Comparison of ENCODE assay signal across 12 cellular contexts in the genomic region with DNA sequence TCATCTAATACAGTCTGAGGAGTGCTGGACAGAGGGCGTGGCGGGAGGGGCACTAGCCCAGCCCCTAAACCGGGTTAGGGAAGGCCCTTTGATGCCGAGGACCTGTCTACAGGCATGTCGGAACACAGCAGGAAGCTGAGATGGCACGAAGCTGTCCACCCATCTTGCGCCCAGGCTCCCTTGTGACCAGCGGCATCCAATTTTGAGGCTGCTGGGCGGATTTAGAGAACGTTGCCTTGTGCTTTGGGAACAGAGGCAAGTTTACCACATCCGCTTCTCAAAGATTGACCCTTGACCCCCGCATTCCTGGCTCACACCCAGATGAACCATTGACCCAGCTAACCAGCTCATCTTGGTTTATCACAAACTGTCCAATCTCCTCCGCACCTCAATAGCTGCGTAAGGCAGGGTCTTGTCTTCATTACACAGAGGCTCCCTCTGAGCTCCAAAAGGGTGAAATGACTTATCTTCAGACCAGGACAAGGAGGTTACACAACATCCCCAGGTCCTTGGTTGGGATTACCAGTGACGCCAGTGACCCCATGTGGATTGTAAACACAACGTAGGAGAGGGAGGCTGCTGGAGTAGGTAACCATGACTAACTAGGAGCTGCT. TPM values are rescaled to one million over a fixed set of nuclear protein-coding genes. Genes with fewer than 3 reads are reported as not detected.
DNase-seq lines count a peak whose midpoint lies in the region; ATAC-seq, FAIRE-seq and TF ChIP-seq lines count a peak whose summit lies in the region.
"Had no signal": no experiment of that assay in that cellular context is flagged by ENCODE, and none has a peak within 500 bp of the region (broad histone marks: within the 10 kb centered on the region; RNA-seq: fewer than 3 reads in every experiment).

No MANE protein-coding gene starts in this region.

- H3K27ac ChIP-seq in K562 (ENCODE audit: extremely low read depth, low read depth, low read length) (peak overlapping the region; percentile 32; the same call in 2 of the 3 replicates), testis (no peak overlapping the region)
- H3K27ac ChIP-seq: thoracic aorta had no signal

- TF ChIP-seq CTCF in K562 (IDR thresholded peaks at IDR 0.05 in 2 of 3, conservative IDR thresholded peaks at IDR 0.05 in 1 of 3; ENCODE audit: insufficient read depth in 2 of 3, low read depth in 1 of 3, low read length in 3 of 3) (peak; percentile 52 to 67 (median 55)), testis (IDR thresholded peaks at IDR 0.05) (no peak)

- peak; percentile 63 to 84 for TF ChIP-seq RAD21 in K562 (CRISPR knock-in tag; conservative IDR thresholded peaks at IDR 0.05 in 1 of 2, IDR thresholded peaks at IDR 0.05 in 1 of 2)

- peak overlapping the region; percentile 52 for H2AFZ ChIP-seq in K562 (ENCODE audit: low read depth, low read length)

- intact Hi-C loops in K562 (cut with micrococcal nuclease), result loop anchor here (5.0 kb wide), 1 partner anchor 67 kb away; no protein-coding TSS in a partner anchor
- intact Hi-C loops in testis (cut with DNase I; ENCODE audit: low total_unique reads), result no loop called here

- H3K27me3 ChIP-seq in K562 (ENCODE audit: control insufficient read depth in 2 of 2, insufficient read depth in 2 of 2, low read length in 2 of 2) (no peaks in the 10 kb centered on the region), testis (no peaks in the 10 kb centered on the region)

- CTCF ChIA-PET in K562 (lab: Yijun Ruan, JAX; ENCODE audit: low intra/inter-chr PET ratio), result no interaction called here

- WGBS in K562 (ENCODE audit: insufficient coverage, low coverage, missing lambda C conversion rate), result 13% methylated on average over 15 of the region's 16 CpGs
- 88 to 89% methylated on average over 16 of the region's 16 CpGs for WGBS in testis, 2 donors

- peak; percentile 99 for FAIRE-seq in K562 (lab: Jason Lieb, UNC)

- no peaks in the 10 kb centered on the region for H3K9me3 ChIP-seq in K562 (replicated peaks; ENCODE audit: control insufficient read depth, insufficient read depth, low read depth, low read length)
- H3K9me3 ChIP-seq in testis, result no peaks in the 10 kb centered on the region
- H3K9me3 ChIP-seq: thoracic aorta had no signal

- H3K4me2 ChIP-seq in K562 (ENCODE audit: insufficient read depth, low read length), result peak overlapping the region; percentile 54

- peak; percentile 88 for ATAC-seq in K562
- ATAC-seq in left lobe of liver, result peak; percentile 36
- ATAC-seq in HG02884 (IDR thresholded peaks at IDR 0.05; ENCODE audit: unreplicated experiment), result no peak

- H3K9ac ChIP-seq in K562 (ENCODE audit: insufficient read depth in 1 of 2, low read depth in 2 of 2, low read length in 2 of 2), result peak overlapping the region in 1 of 2 experiments; percentile 68; a peak in 1 of 4 replicates

- peak; percentile 45 for DNase-seq in EH (ENCODE audit: low read depth)
- peak; percentile 82 for DNase-seq in HuH-7.5 (ENCODE audit: low spot score)
- DNase-seq in K562 (ENCODE audit: extremely low read depth in 1 of 4, low spot score in 3 of 4), result peak; percentile 65 to 92 (median 80)
- DNase-seq in left lobe of liver (ENCODE audit: low spot score), result peak; percentile 81
- no peak for DNase-seq in testis
- no peak for DNase-seq in NCI-H1694 (lab: John Stamatoyannopoulos, UW)
- DNase-seq in iPS-NIHi7 (ENCODE audit: extremely low spot score), result no peak
- DNase-seq: activated T-cell treated with anti-CD3 and anti-CD28 coated beads for 4 hours, midbrain, SIG-M5 had no signal

- no TSS peak for BruUV-seq in K562 (replicated peaks; lab: Mats Ljungman, UMichigan)

- no peaks in the 10 kb centered on the region for H3K9me1 ChIP-seq in K562 (ENCODE audit: control insufficient read depth, insufficient read depth, low read length)

- H3K79me2 ChIP-seq in K562 (ENCODE audit: control insufficient read depth, insufficient read depth, low read length), result no peaks in the 10 kb centered on the region

- H3K36me3 ChIP-seq in K562 (ENCODE audit: control insufficient read depth, insufficient read depth, low read length), result no peaks in the 10 kb centered on the region
- H3K36me3 ChIP-seq in testis (ENCODE audit: low read depth, missing control alignments), result no peaks in the 10 kb centered on the region
- H3K36me3 ChIP-seq: thoracic aorta had no signal

- POLR2A ChIA-PET in K562 (lab: Yijun Ruan, JAX), result interaction anchor here (0.6 to 1.9 kb wide), 5 partner anchors 11 to 471 kb away, joined by 3 to 10 read pairs (median 3); no protein-coding TSS in a partner anchor

- in situ Hi-C loops in K562 (cut with MboI), result no loop called here

- H4K20me1 ChIP-seq in K562 (replicated peaks; ENCODE audit: control insufficient read depth, insufficient read depth, low read length), result no peaks in the 10 kb centered on the region

- H3K4me1 ChIP-seq in K562 (replicated peaks in 1 of 2; ENCODE audit: control insufficient read depth in 2 of 2, insufficient read depth in 2 of 2, low read length in 2 of 2), result peaks cover 53 to 55% of the 10 kb centered on the region in 2 experiments
- peaks cover 46% of the 10 kb centered on the region for H3K4me1 ChIP-seq in testis

- peak; percentile 62; the same call in 1 of the 2 replicates for TF ChIP-seq EP300 in K562 (IDR thresholded peaks at IDR 0.05; ENCODE audit: low read length)

- no peak for TF ChIP-seq POLR2A in K562 (conservative IDR thresholded peaks at IDR 0.05)
- TF ChIP-seq POLR2A in testis (IDR thresholded peaks at IDR 0.05), result no peak

- H3K4me3 ChIP-seq in K562, result no peak overlapping the region
- no peak overlapping the region for H3K4me3 ChIP-seq in testis
- H3K4me3 ChIP-seq: thoracic aorta had no signal

TF ChIP-seq in K562, 482 proteins besides CTCF, POLR2A, EP300 and RAD21 (continues in another document):
- TF ChIP-seq FOXA3 (CRISPR knock-in tag; conservative IDR thresholded peaks at IDR 0.05 in 1 of 2, IDR thresholded peaks at IDR 0.05 in 1 of 2), result peak in 1 of 2 experiments; percentile 93; a peak in 3 of 4 replicates

RNA-seq across cellular contexts. Expression of gene FAM83F, which starts 4.5 kb away (rescaled TPM):
- total RNA-seq in K562 (2011; cell fraction: chromatin; rRNA removed; ENCODE audit: low replicate concordance), result 0.04 and 0.25 TPM in 2 replicates
- total RNA-seq in K562 (2011; cell fraction: nucleolus; rRNA removed), result under 0.01 and 0.17 TPM in 2 replicates
- total RNA-seq in K562 (2011; cell fraction: nucleoplasm; rRNA removed), result 0.07 and 0.15 TPM in 2 replicates
- total RNA-seq in K562 (2014; rRNA removed) (0.04 and 0.05 TPM in 2 replicates), K562 (2014; rRNA removed; fragmentation: Illumina TruSeq; extraction: Trizol) (0.03 and 0.04 TPM in 2 replicates), K562 (2015; rRNA removed; fragmentation: Illumina TruSeq; extraction: Trizol) (under 0.01 and 0.04 TPM in 2 replicates), K562 (2021) (0.07 and 0.13 TPM in 2 replicates), left lobe of liver (6.6 TPM), testis (10 to 100 TPM; 30.2 to 41.1 TPM)
- polyA plus RNA-seq in K562 (2011; rRNA removed) (0.03 and 0.10 TPM in 2 replicates), K562 (2014; fragmentation: Illumina TruSeq; extraction: Trizol) (0.03 TPM in 1 of 2 replicates, not detected in the other), K562 (2014; fragmentation: Nextera tagmentation; extraction: Ambion mirVana) (under 1 TPM in 1 of 2 experiments, not detected in 1; 0.01 TPM), K562 (2014; rRNA removed) (0.04 and 0.05 TPM in 2 replicates), testis (ENCODE audit: insufficient read depth, low read depth, low replicate concordance) (57.7 TPM)
- polyA plus RNA-seq in K562 (2011; cell fraction: cytosol; rRNA removed), result 0.01 and 0.03 TPM in 2 replicates
- 0.03 and 0.18 TPM in 2 replicates for polyA plus RNA-seq in K562 (2011; cell fraction: nucleus; rRNA removed)
- 0.01 and 0.07 TPM in 2 replicates for polyA plus RNA-seq in K562 (2012)
- polyA minus RNA-seq in K562 (2011; rRNA and poly(A)+ RNA removed), result 0.06 and 0.07 TPM in 2 replicates
- polyA minus RNA-seq in K562 (2011; cell fraction: cytosol; rRNA and poly(A)+ RNA removed), result not detected in 2 replicates
- polyA minus RNA-seq in K562 (2011; cell fraction: nucleus; rRNA and poly(A)+ RNA removed), result 0.11 and 0.67 TPM in 2 replicates

RNA-seq across cellular contexts. Expression of gene TMA7B, which starts 39.1 kb away (rescaled TPM):
- 16.1 and 33.1 TPM in 2 replicates for total RNA-seq in K562 (2011; cell fraction: chromatin; rRNA removed; ENCODE audit: low replicate concordance)
- 8.2 and 8.4 TPM in 2 replicates for total RNA-seq in K562 (2011; cell fraction: nucleolus; rRNA removed)
- total RNA-seq in K562 (2011; cell fraction: nucleoplasm; rRNA removed), result 15.8 and 17.9 TPM in 2 replicates
- total RNA-seq in K562 (2014; rRNA removed) (12.0 and 14.2 TPM in 2 replicates), K562 (2014; rRNA removed; fragmentation: Illumina TruSeq; extraction: Trizol) (13.9 and 17.0 TPM in 2 replicates), K562 (2015; rRNA removed; fragmentation: Illumina TruSeq; extraction: Trizol) (5.3 and 5.6 TPM in 2 replicates), K562 (2021) (11.2 and 12.8 TPM in 2 replicates), left lobe of liver (not detected), testis (under 1 TPM; 0.43 to 0.47 TPM)
- polyA plus RNA-seq in K562 (2011; rRNA removed) (3.2 and 10.9 TPM in 2 replicates), K562 (2014; fragmentation: Illumina TruSeq; extraction: Trizol) (9.4 and 11.8 TPM in 2 replicates), K562 (2014; fragmentation: Nextera tagmentation; extraction: Ambion mirVana) (1 to 10 TPM; 5.7 to 8.7 TPM), K562 (2014; rRNA removed) (13.2 and 14.5 TPM in 2 replicates), testis (ENCODE audit: insufficient read depth, low read depth, low replicate concordance) (not detected)
- polyA plus RNA-seq in K562 (2011; cell fraction: cytosol; rRNA removed), result 1.0 and 1.5 TPM in 2 replicates
- polyA plus RNA-seq in K562 (2011; cell fraction: nucleus; rRNA removed), result 1.7 and 4.9 TPM in 2 replicates
- polyA plus RNA-seq in K562 (2012), result 4.9 and 8.2 TPM in 2 replicates
- polyA minus RNA-seq in K562 (2011; rRNA and poly(A)+ RNA removed), result 4.7 and 10.9 TPM in 2 replicates
- polyA minus RNA-seq in K562 (2011; cell fraction: cytosol; rRNA and poly(A)+ RNA removed), result 1.0 and 3.1 TPM in 2 replicates
- polyA minus RNA-seq in K562 (2011; cell fraction: nucleus; rRNA and poly(A)+ RNA removed), result 2.2 and 2.6 TPM in 2 replicates

Comparison
In these comparisons a context has a peak if more than half of its experiments do, and no peak if none do; other contexts are left out.
1. DNase-seq: peak in EH (single experiment), HuH-7.5 (single experiment), K562 (4 of 4) and left lobe of liver (single experiment); none in testis (single experiment), NCI-H1694 (single experiment) and iPS-NIHi7 (single experiment).
2. CTCF ChIP-seq: peak in K562 (3 of 3); none in testis (0 of 3).